1 cellular context compared by ENCODE assay signal in genomic region chrX:46588263-46588662, GRCh38.
TF ChIP-seq lines count a peak whose summit lies in the region.

No MANE protein-coding gene starts in this region.

TF ChIP-seq in IMR-90, 13 proteins besides CTCF, POLR2A, EP300 and RAD21 (continued from another document):
- TF ChIP-seq USF2 (IDR thresholded peaks at IDR 0.05; ENCODE audit: low read depth, low read length) (no peak), BHLHE40 (IDR thresholded peaks at IDR 0.05; ENCODE audit: low read depth, low read length) (no peak), NFE2L2 (IDR thresholded peaks at IDR 0.05; ENCODE audit: low read depth, low read length) (no peak), CHD1 (IDR thresholded peaks at IDR 0.05; ENCODE audit: low read depth, low read length) (no peak)
